16 cellular contexts compared by ENCODE assay signal in the genomic region with DNA sequence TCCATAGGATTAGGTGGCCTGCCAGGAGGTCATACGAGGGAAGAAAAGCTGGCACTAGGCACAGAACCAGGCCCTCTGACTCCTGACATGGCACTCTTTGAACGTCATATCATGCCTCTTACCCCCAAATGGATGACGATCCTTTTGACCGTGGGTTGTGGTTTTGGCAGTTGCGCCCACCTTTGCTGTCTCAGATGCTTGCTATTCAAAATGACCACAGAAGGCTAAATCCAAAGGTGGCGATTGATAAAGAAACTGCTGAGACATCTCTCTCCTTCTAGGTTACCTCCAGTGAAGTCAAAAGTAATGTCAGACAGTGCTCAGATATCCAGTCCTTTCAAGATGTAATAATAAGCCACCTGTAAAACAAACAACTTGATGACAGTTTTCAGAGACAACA.
DNase-seq lines count a peak whose midpoint lies in the region; ATAC-seq and TF ChIP-seq lines count a peak whose summit lies in the region.
"Had no signal": no experiment of that assay in that cellular context is flagged by ENCODE, and none has a peak within 500 bp of the region (broad histone marks: within the 10 kb centered on the region; RNA-seq: fewer than 3 reads in every experiment).

No MANE protein-coding gene starts in this region.

- no peaks in the 10 kb centered on the region for H3K27me3 Mint-ChIP-seq in Calu3 (ENCODE audit: unreplicated experiment)
- peaks cover 6% of the 10 kb centered on the region for H3K27me3 Mint-ChIP-seq in activated T-helper 17 cell treated with anti-CD3 and anti-CD28 coated beads, Interleukin-2, amount 50 U/mL, for 72 hours
- H3K27me3 Mint-ChIP-seq in nephron progenitor cell (ENCODE audit: low read depth, poor library complexity): peaks cover 3% of the 10 kb centered on the region

- BruUV-seq in Calu3 (replicated peaks; lab: Mats Ljungman, UMichigan): no TSS peak

- H3K27ac Mint-ChIP-seq in Calu3 (ENCODE audit: unreplicated experiment) (peak overlapping the region; percentile 82), nephron progenitor cell (no peak overlapping the region)
- no peak overlapping the region for H3K27ac Mint-ChIP-seq in activated T-helper 17 cell treated with anti-CD3 and anti-CD28 coated beads, Interleukin-2, amount 50 U/mL, for 72 hours
- H3K27ac Mint-ChIP-seq: activated T-helper 2 cell treated with anti-CD3 and anti-CD28 coated beads, Interferon-gamma antibody, Interleukin-2, Interleukin-4, amounts not matched to agents 10 μg/mL and 5 μg/mL and 100 μg/mL, durations not matched to agents 14 hours and 24 hours and 36 hours had no signal

- ATAC-seq in GM18517 (IDR thresholded peaks at IDR 0.05; ENCODE audit: unreplicated experiment): peak; percentile 30
- peak; percentile 54 for ATAC-seq in HG02884 (IDR thresholded peaks at IDR 0.05; ENCODE audit: unreplicated experiment)
- ATAC-seq in activated T-helper 17 cell treated with anti-CD3 and anti-CD28 coated beads, Interleukin-2, amount 50 U/mL, for 72 hours (replicated peaks): peak; percentile 69
- ATAC-seq: lower lobe of right lung, Right ventricle myocardium inferior had no signal

- no peak for DNase-seq in Calu3
- DNase-seq in nephron progenitor cell: no peak
- no peak for DNase-seq in NCI-H510A (lab: John Stamatoyannopoulos, UW)
- DNase-seq in GM10266 (ENCODE audit: extremely low spot score): no peak
- no peak for DNase-seq in NCI-H2107 treated with DMSO at 0.1 percent for 48 hours (lab: John Stamatoyannopoulos, UW; ENCODE audit: unreplicated experiment)
- DNase-seq: GDM1, lower lobe of right lung, NCI-H1436, NCI-H526 treated with DMSO at 0.1 percent for 48 hours, ovary, stomach had no signal

- H3K36me3 Mint-ChIP-seq in Calu3 (ENCODE audit: insufficient read depth, unreplicated experiment) (peaks cover 14% of the 10 kb centered on the region), nephron progenitor cell (ENCODE audit: low read depth) (no peaks in the 10 kb centered on the region)
- no peaks in the 10 kb centered on the region for H3K36me3 Mint-ChIP-seq in activated T-helper 17 cell treated with anti-CD3 and anti-CD28 coated beads, Interleukin-2, amount 50 U/mL, for 72 hours (ENCODE audit: low read depth)

- H3K9me3 Mint-ChIP-seq in Calu3 (ENCODE audit: low read depth, unreplicated experiment) (no peaks in the 10 kb centered on the region), nephron progenitor cell (no peaks in the 10 kb centered on the region)
- no peaks in the 10 kb centered on the region for H3K9me3 Mint-ChIP-seq in activated T-helper 17 cell treated with anti-CD3 and anti-CD28 coated beads, Interleukin-2, amount 50 U/mL, for 72 hours
- H3K9me3 Mint-ChIP-seq: activated T-helper 2 cell treated with anti-CD3 and anti-CD28 coated beads, Interferon-gamma antibody, Interleukin-2, Interleukin-4, amounts not matched to agents 10 μg/mL and 5 μg/mL and 100 μg/mL, durations not matched to agents 14 hours and 24 hours and 36 hours had no signal

- peaks cover 84% of the 10 kb centered on the region for H3K4me1 Mint-ChIP-seq in Calu3 (ENCODE audit: low read depth, unreplicated experiment)
- H3K4me1 Mint-ChIP-seq in activated T-helper 17 cell treated with anti-CD3 and anti-CD28 coated beads, Interleukin-2, amount 50 U/mL, for 72 hours: peaks cover 11% of the 10 kb centered on the region
- H3K4me1 Mint-ChIP-seq in nephron progenitor cell: peaks cover 10% of the 10 kb centered on the region

- H3K4me3 Mint-ChIP-seq in Calu3 (ENCODE audit: low read depth, unreplicated experiment) (peak overlapping the region; percentile 20), nephron progenitor cell (no peak overlapping the region)
- H3K4me3 Mint-ChIP-seq in activated T-helper 17 cell treated with anti-CD3 and anti-CD28 coated beads, Interleukin-2, amount 50 U/mL, for 72 hours: no peak overlapping the region

- intact Hi-C loops in Calu3 (cut with micrococcal nuclease; ENCODE audit: unreplicated experiment): loop anchor here (5.0 to 10.0 kb wide), 5 partner anchors 68 to 411 kb away; partner anchors contain the start of gene EFNA5

- CTCF ChIA-PET in Calu3 (lab: Charles Lee): no interaction called here

- TF ChIP-seq CTCF in Calu3 (IDR thresholded peaks at IDR 0.05; ENCODE audit: unreplicated experiment): no peak
- TF ChIP-seq CTCF in nephron progenitor cell (IDR thresholded peaks at IDR 0.05): no peak
- TF ChIP-seq CTCF in GM10266 (IDR thresholded peaks at IDR 0.05; ENCODE audit: control insufficient read depth, insufficient read depth, low read depth, missing control alignments): no peak
